ENCODE assay signal across 8 cellular contexts in the genomic region with DNA sequence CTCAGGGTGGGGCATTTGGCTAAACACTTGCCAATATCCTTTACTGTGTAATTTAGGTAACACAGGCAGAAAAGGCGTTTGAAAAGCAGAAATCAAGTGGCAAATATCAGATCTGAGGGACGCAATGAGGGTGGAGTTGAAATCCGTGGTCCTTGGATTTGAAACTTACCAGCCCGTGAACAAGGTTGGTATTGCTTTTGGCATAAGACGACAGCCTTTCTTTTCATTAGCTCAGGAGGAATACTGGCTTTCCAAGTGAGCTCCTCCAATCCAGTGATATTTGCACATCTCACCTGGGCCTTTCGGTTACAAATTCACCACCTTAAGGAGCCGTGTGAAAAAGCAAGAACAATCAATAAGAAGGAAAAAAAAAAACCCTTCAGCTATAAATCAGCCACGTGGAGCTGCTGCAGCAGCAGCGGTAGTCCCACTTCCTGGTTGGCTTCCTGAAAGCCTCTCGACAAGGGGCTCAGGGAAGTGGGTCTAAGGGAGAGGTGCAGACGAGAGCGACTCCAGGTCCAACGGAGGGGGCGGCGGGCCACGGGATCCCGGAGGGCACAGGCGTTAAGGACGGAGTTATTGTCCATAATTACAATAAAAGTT. TPM values are rescaled to one million over a fixed set of nuclear protein-coding genes. Genes with fewer than 3 reads are reported as not detected.
DNase-seq lines count a peak whose midpoint lies in the region; ATAC-seq and TF ChIP-seq lines count a peak whose summit lies in the region.

No MANE protein-coding gene starts in this region.

- no peaks in the 10 kb centered on the region for H3K9me2 ChIP-seq in OCI-LY7 (ENCODE audit: insufficient read depth, low read length)

- H3K4me1 ChIP-seq in BE2C (no peaks in the 10 kb centered on the region), OCI-LY7 (ENCODE audit: insufficient read depth, low read length, poor library complexity, severe bottlenecking) (peaks cover 20% of the 10 kb centered on the region), heart right ventricle (peaks cover 3 to 32% (median 15%) of the 10 kb centered on the region in 9 donors)

- H3K4me3 ChIP-seq in BE2C (ENCODE audit: low read depth, low read length) (peak overlapping the region; percentile 79), OCI-LY7 (ENCODE audit: low read depth, low read length, poor library complexity, severe bottlenecking) (peak overlapping the region; percentile 79), heart right ventricle (peak overlapping the region; percentile 39 to 84 (median 78))

- TSS peak; percentile 69 for BruUV-seq in OCI-LY7 (replicated peaks; lab: Mats Ljungman, UMichigan)

- H4K20me1 ChIP-seq in OCI-LY7 (ENCODE audit: insufficient read depth, low read length) = peaks cover 9% of the 10 kb centered on the region; the same call in 1 of the 2 replicates

- no peaks in the 10 kb centered on the region for H3K27me3 Mint-ChIP-seq in activated naive CD8-positive, alpha-beta T cell treated with anti-CD3 and anti-CD28 coated beads for 36 hours

- H3K9me3 Mint-ChIP-seq in activated naive CD8-positive, alpha-beta T cell treated with anti-CD3 and anti-CD28 coated beads for 36 hours = no peaks in the 10 kb centered on the region

- intact Hi-C loops in OCI-LY7 (cut with micrococcal nuclease; ENCODE audit: unreplicated experiment) (loop anchor here (1.0 to 5.0 kb wide), 4 partner anchors 89 to 201 kb away; partner anchors contain the start of gene HMGB2), heart right ventricle (cut with DNase I) (loop anchor here in 2 of 10 donors (10.0 kb wide), 2 partner anchors 143 to 153 kb away; no protein-coding TSS in a partner anchor), posterior cingulate gyrus (cut with DNase I) (loop anchor here (10.0 kb wide), 2 partner anchors 87 to 143 kb away; no protein-coding TSS in a partner anchor)

- 6 to 8% methylated on average over 19 of the region's 19 CpGs for WGBS in heart right ventricle, 2 donors

- peak overlapping the region; percentile 90 for H3K27ac Mint-ChIP-seq in activated naive CD8-positive, alpha-beta T cell treated with anti-CD3 and anti-CD28 coated beads for 36 hours

- H2AFZ ChIP-seq in OCI-LY7 (ENCODE audit: low read length) = peak overlapping the region; percentile 90

- H3K36me3 ChIP-seq in BE2C (no peaks in the 10 kb centered on the region), OCI-LY7 (ENCODE audit: insufficient read depth, low read length) (peaks cover 32% of the 10 kb centered on the region), heart right ventricle (peaks cover 0 to 17% (median 0%) of the 10 kb centered on the region in 9 donors)

- peak; percentile 42 for DNase-seq in BE2C
- DNase-seq in OCI-LY7 (ENCODE audit: low spot score) = peak; percentile 66
- DNase-seq in activated naive CD8-positive, alpha-beta T cell treated with anti-CD3 and anti-CD28 coated beads for 36 hours = peak; percentile 25
- peak; percentile 13 to 33 for DNase-seq in heart right ventricle
- peak in 8 of 10 donors; percentile 10 to 83 (median 26) for DNase-seq in posterior cingulate gyrus

- H3K27me3 ChIP-seq in BE2C (peaks cover 20% of the 10 kb centered on the region), heart right ventricle (no peaks in the 10 kb centered on the region)

- peaks cover 1% of the 10 kb centered on the region for H3K36me3 Mint-ChIP-seq in activated naive CD8-positive, alpha-beta T cell treated with anti-CD3 and anti-CD28 coated beads for 36 hours

- POLR2A ChIA-PET in OCI-LY7 (lab: Charles Lee) = interaction anchor here (0.6 to 1.5 kb wide), 20 partner anchors 8 to 388 kb away, joined by 3 to 7 read pairs (median 4); partner anchors contain the start of genes HMGB2 and SAP30

- peak overlapping the region; percentile 92 for H3K4me3 Mint-ChIP-seq in activated naive CD8-positive, alpha-beta T cell treated with anti-CD3 and anti-CD28 coated beads for 36 hours

- ATAC-seq in HG03342 (IDR thresholded peaks at IDR 0.05; ENCODE audit: unreplicated experiment) (peak; percentile 22), heart right ventricle (peak in 5 of 8 donors; percentile 14 to 45 (median 32)), HG03045 (IDR thresholded peaks at IDR 0.05; ENCODE audit: unreplicated experiment) (no peak)

- H3K4me2 ChIP-seq in OCI-LY7 (ENCODE audit: low read length) = peak overlapping the region; percentile 80

- H3K79me2 ChIP-seq in OCI-LY7 (ENCODE audit: insufficient read depth, low read depth, low read length) = peaks cover 34% of the 10 kb centered on the region

- TF ChIP-seq CTCF in BE2C (IDR thresholded peaks at IDR 0.05; ENCODE audit: low read depth, low read length) (no peak), OCI-LY7 (conservative IDR thresholded peaks at IDR 0.05; ENCODE audit: low read length) (no peak), heart right ventricle (IDR thresholded peaks at IDR 0.05) (no peak)

- H3K27ac ChIP-seq in OCI-LY7 (ENCODE audit: low read depth, low read length, poor library complexity, severe bottlenecking) (peak overlapping the region; percentile 84), heart right ventricle (peak overlapping the region; percentile 64 to 96 (median 88))

- H3K4me1 Mint-ChIP-seq in activated naive CD8-positive, alpha-beta T cell treated with anti-CD3 and anti-CD28 coated beads for 36 hours = peaks cover 38% of the 10 kb centered on the region

- CTCF ChIA-PET in OCI-LY7 (lab: Charles Lee; ENCODE audit: unreplicated experiment) = interaction anchor here (0.6 kb wide), 1 partner anchor 173 kb away, joined by 5 read pairs; no protein-coding TSS in a partner anchor

- H3K9me3 ChIP-seq in BE2C (no peaks in the 10 kb centered on the region), OCI-LY7 (ENCODE audit: low read length) (no peaks in the 10 kb centered on the region), heart right ventricle (no peaks in the 10 kb centered on the region)

- peak; percentile 46 for TF ChIP-seq POLR2A in GM18526 (IDR thresholded peaks at IDR 0.05; ENCODE audit: extremely low read depth, insufficient read length)

RNA-seq across cellular contexts. Expression of gene GALNT7, which starts 0.7 kb away (rescaled TPM):
- polyA plus RNA-seq in BE2C (2012; ENCODE audit: insufficient read depth, insufficient read length, low read depth) = 2.4 TPM
- 20.3 and 24.8 TPM in 2 replicates for total RNA-seq in OCI-LY7 (2014; rRNA removed; shearing (Covaris generic))
- total RNA-seq in OCI-LY7 (2022) = 33.4 and 34.4 TPM in 2 replicates
- 10 to 100 TPM; 14.3 to 14.7 TPM for total RNA-seq in activated naive CD8-positive, alpha-beta T cell treated with anti-CD3 and anti-CD28 coated beads for 36 hours
- total RNA-seq in heart right ventricle = 1 to 10 TPM; 2.6 to 8.8 (median 5.7) TPM
- 1 to 10 TPM; 2.2 to 4.3 TPM for polyA plus RNA-seq in heart right ventricle
